In the genomic region with DNA sequence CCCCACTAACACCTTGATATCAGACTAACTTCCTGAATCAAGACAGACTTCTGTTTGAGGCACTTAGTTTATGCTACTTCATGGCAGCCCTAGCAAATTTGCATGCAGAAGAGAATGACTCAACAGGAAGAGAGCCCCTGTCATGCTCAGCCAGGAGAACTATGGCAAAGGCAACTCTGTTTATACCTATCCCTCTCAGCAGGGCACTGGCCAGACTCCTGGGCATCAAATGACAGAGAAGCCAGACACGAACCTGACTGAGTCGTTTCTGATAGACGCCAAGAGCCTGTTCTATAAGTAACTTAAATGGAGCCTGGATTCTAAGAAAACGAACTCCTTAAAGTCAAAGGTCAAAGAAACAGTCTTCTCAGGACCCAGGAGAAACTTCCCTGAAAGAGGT, we compare ENCODE assay signal across 14 cellular contexts. TPM values are rescaled to one million over a fixed set of nuclear protein-coding genes. Genes with fewer than 3 reads are reported as not detected.
DNase-seq lines count a peak whose midpoint lies in the region; ATAC-seq and TF ChIP-seq lines count a peak whose summit lies in the region.
"Had no signal": no experiment of that assay in that cellular context is flagged by ENCODE, and none has a peak within 500 bp of the region (broad histone marks: within the 10 kb centered on the region; RNA-seq: fewer than 3 reads in every experiment).

No MANE protein-coding gene starts in this region.

- no peak for TF ChIP-seq CTCF in IMR-90 (conservative IDR thresholded peaks at IDR 0.05; ENCODE audit: low read depth, low read length)
- TF ChIP-seq CTCF in activated B cell treated with CpG ODN at 0.5 μM for 24 hours (IDR thresholded peaks at IDR 0.05): no peak
- no peak for TF ChIP-seq CTCF in GM10248 (IDR thresholded peaks at IDR 0.05; ENCODE audit: control extremely low read depth, extremely low read depth, low read depth, missing control alignments)
- TF ChIP-seq CTCF in smooth muscle cell (IDR thresholded peaks at IDR 0.05; ENCODE audit: borderline replicate concordance, insufficient read depth, poor library complexity, severe bottlenecking): no peak

- H3K27me3 Mint-ChIP-seq in activated B cell treated with CpG ODN at 0.5 μM for 24 hours: peaks cover 5% of the 10 kb centered on the region

- no peak overlapping the region for H3K56ac ChIP-seq in IMR-90 (ENCODE audit: extremely low read depth, insufficient read depth, low read length)

- H2BK120ac ChIP-seq in IMR-90 (ENCODE audit: low read depth, low read length): no peak overlapping the region

- no peak overlapping the region for H4K91ac ChIP-seq in IMR-90 (ENCODE audit: insufficient read depth, low read depth, low read length)

- DNase-seq in DMS53 treated with DMSO at 0.1 percent for 48 hours (lab: John Stamatoyannopoulos, UW; ENCODE audit: unreplicated experiment): peak; percentile 62
- DNase-seq in IMR-90: peak; percentile 6
- no peak for DNase-seq in activated B cell treated with CpG ODN at 0.5 μM for 24 hours
- peak; percentile 1 for DNase-seq in kidney glomerular epithelial cell (lab: John Stamatoyannopoulos, UW)
- no peak for DNase-seq in GM10248 (ENCODE audit: extremely low spot score)
- DNase-seq in smooth muscle cell (lab: John Stamatoyannopoulos, UW; ENCODE audit: unreplicated experiment): no peak
- DNase-seq in DMS 273 treated with DMSO at 0.1 percent for 48 hours (lab: John Stamatoyannopoulos, UW): no peak
- DNase-seq: NCI-H2171; stimulated activated CD4-positive, alpha-beta T cell treated with anti-CD3 and anti-CD28 coated beads, Interleukin-2, amount 100 ng/mL, for 24 hours; stimulated activated naive CD4-positive, alpha-beta T cell treated with Interleukin-2 at 50 U/mL for 16 hours had no signal

- H3K27ac ChIP-seq in IMR-90 (ENCODE audit: insufficient read depth, low read length): no peak overlapping the region
- no peak overlapping the region for H3K27ac ChIP-seq in smooth muscle cell (ENCODE audit: low read depth)

- H2AFZ ChIP-seq in IMR-90 (replicated peaks; ENCODE audit: low read length, poor library complexity): no peak overlapping the region
- H2AFZ ChIP-seq in smooth muscle cell (ENCODE audit: low read depth): no peak overlapping the region

- H3K79me2 ChIP-seq in smooth muscle cell (ENCODE audit: low read depth): no peaks in the 10 kb centered on the region

- no peaks in the 10 kb centered on the region for H3K36me3 ChIP-seq in IMR-90 (ENCODE audit: control insufficient read depth, insufficient read depth, low read length)
- no peaks in the 10 kb centered on the region for H3K36me3 ChIP-seq in smooth muscle cell (ENCODE audit: low read depth)
- H3K36me3 ChIP-seq: HAP-1 had no signal

- H3K27me3 ChIP-seq in IMR-90 (ENCODE audit: control insufficient read depth, insufficient read depth, low read length): peaks cover 5% of the 10 kb centered on the region
- peaks cover 17% of the 10 kb centered on the region for H3K27me3 ChIP-seq in smooth muscle cell (ENCODE audit: low read depth)

- H3K4me1 ChIP-seq in IMR-90 (ENCODE audit: control insufficient read depth, insufficient read depth, low read length) (no peaks in the 10 kb centered on the region), smooth muscle cell (ENCODE audit: low read depth) (no peaks in the 10 kb centered on the region)
- H3K4me1 ChIP-seq: HAP-1 had no signal

- BruUV-seq in IMR-90 (replicated peaks; lab: Mats Ljungman, UMichigan): no TSS peak

- H3K18ac ChIP-seq in IMR-90 (ENCODE audit: low read depth, low read length): no peak overlapping the region

- dilution Hi-C loops in IMR-90 (cut with HindIII; ENCODE audit: low sequenced_read_pairs, unreplicated experiment): no loop called here

- POLR2A ChIA-PET in IMR-90 (lab: Charles Lee; ENCODE audit: unreplicated experiment): no interaction called here
- POLR2A ChIA-PET in activated B cell treated with CpG ODN at 0.5 μM for 24 hours (lab: Charles Lee): no interaction called here
- POLR2A ChIA-PET in GM10248 (lab: Yijun Ruan, JAX): no interaction called here

- H3K27ac Mint-ChIP-seq in activated B cell treated with CpG ODN at 0.5 μM for 24 hours: no peak overlapping the region
- H3K27ac Mint-ChIP-seq: brain; CD4-positive, CD25-positive, alpha-beta regulatory T cell had no signal

- H3K9me1 ChIP-seq in IMR-90 (ENCODE audit: insufficient read depth, low read length): no peaks in the 10 kb centered on the region

- H3K14ac ChIP-seq in IMR-90 (replicated peaks; ENCODE audit: low read depth, low read length): no peak overlapping the region

- no peak overlapping the region for H3K4me3 Mint-ChIP-seq in activated B cell treated with CpG ODN at 0.5 μM for 24 hours
- H3K4me3 Mint-ChIP-seq: brain; CD4-positive, CD25-positive, alpha-beta regulatory T cell had no signal

- no peak overlapping the region for H4K5ac ChIP-seq in IMR-90 (ENCODE audit: low read depth, low read length)

- H2BK15ac ChIP-seq in IMR-90 (ENCODE audit: low read depth, low read length): no peak overlapping the region

- no peaks in the 10 kb centered on the region for H3K79me1 ChIP-seq in IMR-90 (ENCODE audit: low read depth in 1 of 2, low read length in 2 of 2)

- intact Hi-C loops in IMR-90 (cut with micrococcal nuclease) (no loop called here), activated B cell treated with CpG ODN at 0.5 μM for 24 hours (cut with micrococcal nuclease) (no loop called here)

- WGBS in IMR-90 (ENCODE audit: extremely low coverage in 2 of 2, insufficient read length in 1 of 2), 2 experiments: no CpG with 5 or more reads among the region's 4 CpGs
- WGBS in smooth muscle cell (ENCODE audit: low lambda C conversion rate): 62% methylated on average over 4 of the region's 4 CpGs

- no peak overlapping the region for H2AK9ac ChIP-seq in IMR-90 (replicated peaks; ENCODE audit: low read depth, low read length, poor library complexity)

- H3K23ac ChIP-seq in IMR-90 (ENCODE audit: low read depth, low read length): no peak overlapping the region

- H3K4me1 Mint-ChIP-seq in activated B cell treated with CpG ODN at 0.5 μM for 24 hours: no peaks in the 10 kb centered on the region
- H3K4me1 Mint-ChIP-seq: brain; CD4-positive, CD25-positive, alpha-beta regulatory T cell had no signal

- CTCF ChIA-PET in IMR-90 (lab: Yijun Ruan, JAX): no interaction called here
- CTCF ChIA-PET in activated B cell treated with CpG ODN at 0.5 μM for 24 hours (lab: Charles Lee): no interaction called here
- CTCF ChIA-PET in GM10248 (lab: Yijun Ruan, JAX): no interaction called here

- in situ Hi-C loops in IMR-90 (cut with MboI; ENCODE audit: low sequenced_read_pairs): no loop called here

- no peak overlapping the region for H2BK5ac ChIP-seq in IMR-90 (ENCODE audit: low read depth, low read length, poor library complexity, severe bottlenecking)

- ATAC-seq in IMR-90 (ENCODE audit: low read depth) (no peak; the same call in 1 of the 2 replicates), activated B cell treated with CpG ODN at 0.5 μM for 24 hours (ENCODE audit: low read depth) (peak; percentile 54), HG03432 (IDR thresholded peaks at IDR 0.05; ENCODE audit: unreplicated experiment) (no peak)

- H3F3A ChIP-seq in smooth muscle cell (ENCODE audit: low read depth): no peaks in the 10 kb centered on the region

- H3K4ac ChIP-seq in IMR-90 (ENCODE audit: low read depth, low read length): no peak overlapping the region

- H3K9ac ChIP-seq in IMR-90 (ENCODE audit: low read depth, low read length) (no peak overlapping the region), smooth muscle cell (ENCODE audit: low read depth) (no peak overlapping the region)

- H3K4me3 ChIP-seq in IMR-90 (ENCODE audit: insufficient read depth, low read depth, low read length) (no peak overlapping the region), smooth muscle cell (no peak overlapping the region)
- H3K4me3 ChIP-seq: HAP-1 had no signal

- H4K20me1 ChIP-seq in IMR-90 (ENCODE audit: insufficient read depth, low read length) (no peaks in the 10 kb centered on the region), smooth muscle cell (ENCODE audit: low read depth) (no peaks in the 10 kb centered on the region)

- H2BK20ac ChIP-seq in IMR-90 (ENCODE audit: low read depth, low read length): no peak overlapping the region

- H3K9me3 ChIP-seq in IMR-90 (ENCODE audit: control insufficient read depth, insufficient read depth, low read length) (no peaks in the 10 kb centered on the region), smooth muscle cell (replicated peaks; ENCODE audit: low read depth) (no peaks in the 10 kb centered on the region)
- H3K9me3 ChIP-seq: HAP-1 had no signal

- H3K9me3 Mint-ChIP-seq in activated B cell treated with CpG ODN at 0.5 μM for 24 hours: no peaks in the 10 kb centered on the region

- no peak overlapping the region for H4K8ac ChIP-seq in IMR-90 (ENCODE audit: low read depth in 2 of 2, low read length in 2 of 2)

- no peak overlapping the region for H3K4me2 ChIP-seq in IMR-90 (ENCODE audit: low read depth, low read length)
- H3K4me2 ChIP-seq in smooth muscle cell: no peak overlapping the region

- H2AK5ac ChIP-seq in IMR-90 (ENCODE audit: low read depth, low read length): no peak overlapping the region

- H3K36me3 Mint-ChIP-seq in activated B cell treated with CpG ODN at 0.5 μM for 24 hours (ENCODE audit: low read depth): no peaks in the 10 kb centered on the region
- H3K36me3 Mint-ChIP-seq: brain; CD4-positive, CD25-positive, alpha-beta regulatory T cell had no signal

- TF ChIP-seq POLR2A in IMR-90 (IDR thresholded peaks at IDR 0.05; ENCODE audit: low read depth, low read length): no peak

- TF ChIP-seq RAD21 in IMR-90 (IDR thresholded peaks at IDR 0.05; ENCODE audit: low read length): no peak

TF ChIP-seq in IMR-90, 13 proteins besides CTCF, POLR2A, EP300 and RAD21 (continues in another document):
- TF ChIP-seq NFE2L2 (IDR thresholded peaks at IDR 0.05; ENCODE audit: low read depth, low read length) (no peak), CHD1 (IDR thresholded peaks at IDR 0.05; ENCODE audit: low read depth, low read length) (no peak), MAZ (IDR thresholded peaks at IDR 0.05; ENCODE audit: borderline replicate concordance, low read depth, low read length) (no peak), MAFK (IDR thresholded peaks at IDR 0.05; ENCODE audit: low read depth, low read length) (no peak), MXI1 (IDR thresholded peaks at IDR 0.05; ENCODE audit: borderline replicate concordance, low read depth, low read length) (no peak)
- TF ChIP-seq, protein P1, sequence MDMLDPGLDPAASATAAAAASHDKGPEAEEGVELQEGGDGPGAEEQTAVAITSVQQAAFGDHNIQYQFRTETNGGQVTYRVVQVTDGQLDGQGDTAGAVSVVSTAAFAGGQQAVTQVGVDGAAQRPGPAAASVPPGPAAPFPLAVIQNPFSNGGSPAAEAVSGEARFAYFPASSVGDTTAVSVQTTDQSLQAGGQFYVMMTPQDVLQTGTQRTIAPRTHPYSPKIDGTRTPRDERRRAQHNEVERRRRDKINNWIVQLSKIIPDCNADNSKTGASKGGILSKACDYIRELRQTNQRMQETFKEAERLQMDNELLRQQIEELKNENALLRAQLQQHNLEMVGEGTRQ (IDR thresholded peaks at IDR 0.05; ENCODE audit: low read depth, low read length): no peak

RNA-seq across cellular contexts. Expression of a gene that starts 50.9 kb away (rescaled TPM):
- 1.4 and 1.6 TPM in 2 replicates for total RNA-seq in IMR-90 (2012; rRNA removed)
- 4.2 and 4.4 TPM in 2 replicates for polyA plus RNA-seq in IMR-90 (2012; rRNA removed)
- polyA plus RNA-seq in IMR-90 (2012; cell fraction: cytosol; rRNA removed): 3.2 and 6.3 TPM in 2 replicates
- polyA plus RNA-seq in IMR-90 (2012; cell fraction: nucleus; rRNA removed; ENCODE audit: low replicate concordance): 6.9 and 11.9 TPM in 2 replicates
- not detected in 2 replicates for total RNA-seq in activated B cell treated with CpG ODN at 0.5 μM for 24 hours
- total RNA-seq in smooth muscle cell: 89.6 and 92.7 TPM in 2 replicates
- 115 and 142 TPM in 2 replicates for polyA plus RNA-seq in smooth muscle cell
- polyA plus RNA-seq: CD4-positive, CD25-positive, alpha-beta regulatory T cell had no signal

Comparison
In these comparisons a context has a peak if more than half of its experiments do, and no peak if none do; other contexts are left out.
1. DNase-seq: peak in DMS53 treated with DMSO at 0.1 percent for 48 hours (single experiment), IMR-90 (single experiment) and kidney glomerular epithelial cell (single experiment); none in activated B cell treated with CpG ODN at 0.5 μM for 24 hours (single experiment), GM10248 (single experiment), smooth muscle cell (single experiment) and DMS 273 treated with DMSO at 0.1 percent for 48 hours (single experiment).
2. RNA of a gene that starts 50.9 kb away (total RNA-seq): 89.6 to 92.7 TPM in smooth muscle cell; 1.4 to 1.6 TPM in IMR-90 and not detected in activated B cell treated with CpG ODN at 0.5 μM for 24 hours; every median in the first group is over 10 times any median in the second.